30 cellular contexts compared by ENCODE assay signal in the genomic region with DNA sequence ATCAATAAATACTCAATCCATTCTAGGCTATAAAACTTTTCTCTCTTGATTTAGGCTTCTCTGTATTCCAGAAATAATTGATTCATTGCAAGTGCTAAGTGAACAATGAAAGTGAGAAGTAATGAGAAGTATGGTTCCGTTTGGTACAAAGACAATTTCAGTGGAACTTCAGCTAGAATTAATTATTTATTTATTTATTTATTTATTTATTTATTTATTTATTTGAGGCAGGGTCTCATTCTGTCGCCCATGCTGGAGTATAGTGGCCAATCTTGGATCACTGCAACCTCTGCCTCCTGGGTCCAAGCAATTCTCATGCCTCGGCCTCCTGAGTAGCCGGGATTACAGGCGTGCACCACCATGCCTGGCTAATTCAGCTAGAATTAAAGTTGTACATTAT.
DNase-seq lines count a peak whose midpoint lies in the region; ATAC-seq, FAIRE-seq and TF ChIP-seq lines count a peak whose summit lies in the region.
"Had no signal": no experiment of that assay in that cellular context is flagged by ENCODE, and none has a peak within 500 bp of the region (broad histone marks: within the 10 kb centered on the region; RNA-seq: fewer than 3 reads in every experiment).

No MANE protein-coding gene starts in this region.

- no peak for TF ChIP-seq EP300 in A549 (IDR thresholded peaks at IDR 0.05)

- no peak for TF ChIP-seq RAD21 in A549 (conservative IDR thresholded peaks at IDR 0.05 in 1 of 2, IDR thresholded peaks at IDR 0.05 in 1 of 2)

- DNase-seq in A549 (ENCODE audit: low read depth in 1 of 2, low spot score in 1 of 2) (no peak), midbrain (lab: John Stamatoyannopoulos, UW) (no peak), NCI-H524 treated with DMSO at 0.1 percent for 48 hours (lab: John Stamatoyannopoulos, UW) (no peak)
- DNase-seq: 8988T; ACHN; AML-193; BE2C; C1 segment of cervical spinal cord; Caco-2; Calu3; CD4-positive, alpha-beta memory T cell; CD4-positive, alpha-beta T cell; CD4-positive, CD25-positive, alpha-beta regulatory T cell; CD8-positive, alpha-beta memory T cell; CD8-positive, alpha-beta T cell; COR-L47; DMS 273 treated with DMSO at 0.1 percent for 48 hours; DMS153; DMS53; DMS79; DMS79 treated with DMSO at 0.1 percent for 48 hours; DND-41; EL had no signal

- no peak overlapping the region for H3K4me2 ChIP-seq in A549
- H3K4me2 ChIP-seq: BLaER1; BLaER1 treated with 17β-estradiol and CSF1 and Interleukin-3, amounts not matched to agents 10 nM and 100 nM had no signal

- POLR2A ChIA-PET in A549 (lab: Yijun Ruan, JAX) (no interaction called here), HEK293 (lab: Yijun Ruan, JAX) (no interaction called here)

- 64% methylated on average over 5 of the region's 5 CpGs for WGBS in A549 (ENCODE audit: missing lambda C conversion rate)

- H3K36me3 ChIP-seq in HEK293 (ENCODE audit: control insufficient read depth in 2 of 2, insufficient read depth in 1 of 2, low read length in 2 of 2), result no peaks in the 10 kb centered on the region
- H3K36me3 ChIP-seq: BE2C; BLaER1; BLaER1 treated with 17β-estradiol and CSF1 and Interleukin-3, amounts not matched to agents 10 nM and 100 nM had no signal

- no peak overlapping the region for H3K4me3 ChIP-seq in A549
- no peak overlapping the region for H3K4me3 ChIP-seq in HEK293 (ENCODE audit: low read depth, low read length)
- H3K4me3 ChIP-seq: BLaER1; BLaER1 treated with 17β-estradiol and CSF1 and Interleukin-3, amounts not matched to agents 10 nM and 100 nM had no signal

- TF ChIP-seq CTCF in A549 (IDR thresholded peaks at IDR 0.05), result no peak
- TF ChIP-seq CTCF in HEK293 (tag by site-specific recombination; IDR thresholded peaks at IDR 0.05), result no peak

- H3K9me3 ChIP-seq in A549 (no peaks in the 10 kb centered on the region), HEK293 (ENCODE audit: control insufficient read depth, insufficient read depth, low read depth, low read length) (no peaks in the 10 kb centered on the region)
- H3K9me3 ChIP-seq: BE2C; BLaER1; BLaER1 treated with 17β-estradiol and CSF1 and Interleukin-3, amounts not matched to agents 10 nM and 100 nM; Caco-2 had no signal

- ATAC-seq in A549, result no peak
- ATAC-seq: CD8-positive, alpha-beta T cell had no signal

- FAIRE-seq in A549 (lab: Jason Lieb, UNC), result no peak
- FAIRE-seq: A204.1, D721Med had no signal

- H3K27ac ChIP-seq in A549 (no peak overlapping the region), HEK293 (ENCODE audit: extremely low read depth, low read depth, low read length) (no peak overlapping the region)
- H3K27ac ChIP-seq: 22Rv1; BLaER1; BLaER1 treated with 17β-estradiol and CSF1 and Interleukin-3, amounts not matched to agents 10 nM and 100 nM; C4-2B had no signal

- TF ChIP-seq POLR2A in A549 (IDR thresholded peaks at IDR 0.05; ENCODE audit: low read length), result no peak

- CTCF ChIA-PET in A549 (lab: Yijun Ruan, JAX) (no interaction called here), HEK293 (lab: Yijun Ruan, JAX) (interaction anchor here (0.6 to 1.0 kb wide), 2 partner anchors 76 to 91 kb away, joined by 3 to 7 read pairs; no protein-coding TSS in a partner anchor)

- no peaks in the 10 kb centered on the region for H3K4me1 ChIP-seq in A549
- H3K4me1 ChIP-seq in HEK293 (ENCODE audit: control insufficient read depth, insufficient read depth, low read length), result no peaks in the 10 kb centered on the region
- H3K4me1 ChIP-seq: BE2C; BLaER1; BLaER1 treated with 17β-estradiol and CSF1 and Interleukin-3, amounts not matched to agents 10 nM and 100 nM; Caco-2 had no signal

TF ChIP-seq in A549, 52 proteins besides CTCF, POLR2A, EP300 and RAD21:
- no peak for TF ChIP-seq MAZ (IDR thresholded peaks at IDR 0.05; ENCODE audit: borderline replicate concordance, low read depth, low read length)
- no peak for TF ChIP-seq RNF2 (IDR thresholded peaks at IDR 0.05; ENCODE audit: borderline replicate concordance, low read depth)
- TF ChIP-seq, protein P1, sequence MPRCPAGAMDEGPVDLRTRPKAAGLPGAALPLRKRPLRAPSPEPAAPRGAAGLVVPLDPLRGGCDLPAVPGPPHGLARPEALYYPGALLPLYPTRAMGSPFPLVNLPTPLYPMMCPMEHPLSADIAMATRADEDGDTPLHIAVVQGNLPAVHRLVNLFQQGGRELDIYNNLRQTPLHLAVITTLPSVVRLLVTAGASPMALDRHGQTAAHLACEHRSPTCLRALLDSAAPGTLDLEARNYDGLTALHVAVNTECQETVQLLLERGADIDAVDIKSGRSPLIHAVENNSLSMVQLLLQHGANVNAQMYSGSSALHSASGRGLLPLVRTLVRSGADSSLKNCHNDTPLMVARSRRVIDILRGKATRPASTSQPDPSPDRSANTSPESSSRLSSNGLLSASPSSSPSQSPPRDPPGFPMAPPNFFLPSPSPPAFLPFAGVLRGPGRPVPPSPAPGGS (IDR thresholded peaks at IDR 0.05), result no peak
- TF ChIP-seq ZC3H11A (IDR thresholded peaks at IDR 0.05), result peak; percentile 70
- no peak for TF ChIP-seq CEBPB (IDR thresholded peaks at IDR 0.05)
- TF ChIP-seq MAFK (IDR thresholded peaks at IDR 0.05; ENCODE audit: partially characterized antibody), result no peak

TF ChIP-seq in HEK293, 187 proteins besides CTCF, POLR2A, EP300 and RAD21 (continues in another document):
- TF ChIP-seq ZNF132 (tag by site-specific recombination; IDR thresholded peaks at IDR 0.05; ENCODE audit: borderline replicate concordance) (no peak), WT1 (tag by site-specific recombination; IDR thresholded peaks at IDR 0.05) (no peak), ZNF623 (tag by site-specific recombination; IDR thresholded peaks at IDR 0.05) (peak; percentile 52; the same call in 1 of the 2 replicates), ZNF561 (tag by site-specific recombination; IDR thresholded peaks at IDR 0.05; ENCODE audit: borderline replicate concordance) (no peak), ZNF202 (tag by site-specific recombination; IDR thresholded peaks at IDR 0.05; ENCODE audit: borderline replicate concordance) (0 out of 2 replicates have a peak, but pooled peaks have one; percentile 47), ZXDB (tag by site-specific recombination; IDR thresholded peaks at IDR 0.05) (0 out of 2 replicates have a peak, but pooled peaks have one; percentile 18)
- TF ChIP-seq, protein P2, sequence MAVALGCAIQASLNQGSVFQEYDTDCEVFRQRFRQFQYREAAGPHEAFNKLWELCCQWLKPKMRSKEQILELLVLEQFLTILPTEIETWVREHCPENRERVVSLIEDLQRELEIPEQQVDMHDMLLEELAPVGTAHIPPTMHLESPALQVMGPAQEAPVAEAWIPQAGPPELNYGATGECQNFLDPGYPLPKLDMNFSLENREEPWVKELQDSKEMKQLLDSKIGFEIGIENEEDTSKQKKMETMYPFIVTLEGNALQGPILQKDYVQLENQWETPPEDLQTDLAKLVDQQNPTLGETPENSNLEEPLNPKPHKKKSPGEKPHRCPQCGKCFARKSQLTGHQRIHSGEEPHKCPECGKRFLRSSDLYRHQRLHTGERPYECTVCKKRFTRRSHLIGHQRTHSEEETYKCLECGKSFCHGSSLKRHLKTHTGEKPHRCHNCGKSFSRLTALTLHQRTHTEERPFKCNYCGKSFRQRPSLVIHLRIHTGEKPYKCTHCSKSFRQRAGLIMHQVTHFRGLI (tag by site-specific recombination; IDR thresholded peaks at IDR 0.05), result no peak
- TF ChIP-seq, protein P3, sequence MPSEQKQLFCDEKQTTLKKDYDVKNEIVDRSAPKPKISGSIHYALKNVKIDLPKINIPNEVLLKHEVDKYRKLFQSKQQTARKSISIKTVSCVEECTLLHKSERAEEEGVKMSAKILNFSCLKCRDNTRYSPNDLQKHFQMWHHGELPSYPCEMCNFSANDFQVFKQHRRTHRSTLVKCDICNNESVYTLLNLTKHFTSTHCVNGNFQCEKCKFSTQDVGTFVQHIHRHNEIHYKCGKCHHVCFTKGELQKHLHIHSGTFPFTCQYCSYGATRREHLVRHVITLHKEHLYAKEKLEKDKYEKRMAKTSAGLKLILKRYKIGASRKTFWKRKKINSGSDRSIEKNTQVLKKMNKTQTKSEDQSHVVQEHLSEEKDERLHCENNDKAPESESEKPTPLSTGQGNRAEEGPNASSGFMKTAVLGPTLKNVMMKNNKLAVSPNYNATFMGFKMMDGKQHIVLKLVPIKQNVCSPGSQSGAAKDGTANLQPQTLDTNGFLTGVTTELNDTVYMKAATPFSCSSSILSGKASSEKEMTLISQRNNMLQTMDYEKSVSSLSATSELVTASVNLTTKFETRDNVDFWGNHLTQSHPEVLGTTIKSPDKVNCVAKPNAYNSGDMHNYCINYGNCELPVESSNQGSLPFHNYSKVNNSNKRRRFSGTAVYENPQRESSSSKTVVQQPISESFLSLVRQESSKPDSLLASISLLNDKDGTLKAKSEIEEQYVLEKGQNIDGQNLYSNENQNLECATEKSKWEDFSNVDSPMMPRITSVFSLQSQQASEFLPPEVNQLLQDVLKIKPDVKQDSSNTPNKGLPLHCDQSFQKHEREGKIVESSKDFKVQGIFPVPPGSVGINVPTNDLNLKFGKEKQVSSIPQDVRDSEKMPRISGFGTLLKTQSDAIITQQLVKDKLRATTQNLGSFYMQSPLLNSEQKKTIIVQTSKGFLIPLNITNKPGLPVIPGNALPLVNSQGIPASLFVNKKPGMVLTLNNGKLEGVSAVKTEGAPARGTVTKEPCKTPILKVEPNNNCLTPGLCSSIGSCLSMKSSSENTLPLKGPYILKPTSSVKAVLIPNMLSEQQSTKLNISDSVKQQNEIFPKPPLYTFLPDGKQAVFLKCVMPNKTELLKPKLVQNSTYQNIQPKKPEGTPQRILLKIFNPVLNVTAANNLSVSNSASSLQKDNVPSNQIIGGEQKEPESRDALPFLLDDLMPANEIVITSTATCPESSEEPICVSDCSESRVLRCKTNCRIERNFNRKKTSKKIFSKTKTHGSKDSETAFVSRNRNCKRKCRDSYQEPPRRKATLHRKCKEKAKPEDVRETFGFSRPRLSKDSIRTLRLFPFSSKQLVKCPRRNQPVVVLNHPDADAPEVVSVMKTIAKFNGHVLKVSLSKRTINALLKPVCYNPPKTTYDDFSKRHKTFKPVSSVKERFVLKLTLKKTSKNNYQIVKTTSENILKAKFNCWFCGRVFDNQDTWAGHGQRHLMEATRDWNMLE (tag by site-specific recombination; conservative IDR thresholded peaks at IDR 0.05; ENCODE audit: low read depth), result peak; percentile 69
- TF ChIP-seq, protein P4, sequence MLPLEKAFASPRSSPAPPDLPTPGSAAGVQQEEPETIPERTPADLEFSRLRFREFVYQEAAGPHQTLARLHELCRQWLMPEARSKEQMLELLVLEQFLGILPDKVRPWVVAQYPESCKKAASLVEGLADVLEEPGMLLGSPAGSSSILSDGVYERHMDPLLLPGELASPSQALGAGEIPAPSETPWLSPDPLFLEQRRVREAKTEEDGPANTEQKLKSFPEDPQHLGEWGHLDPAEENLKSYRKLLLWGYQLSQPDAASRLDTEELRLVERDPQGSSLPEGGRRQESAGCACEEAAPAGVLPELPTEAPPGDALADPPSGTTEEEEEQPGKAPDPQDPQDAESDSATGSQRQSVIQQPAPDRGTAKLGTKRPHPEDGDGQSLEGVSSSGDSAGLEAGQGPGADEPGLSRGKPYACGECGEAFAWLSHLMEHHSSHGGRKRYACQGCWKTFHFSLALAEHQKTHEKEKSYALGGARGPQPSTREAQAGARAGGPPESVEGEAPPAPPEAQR (tag by site-specific recombination; IDR thresholded peaks at IDR 0.05), result no peak
